In genomic region chr6:157310693-157311092, GRCh38 we compare ENCODE assay signal across 7 cellular contexts. TPM values are rescaled to one million over a fixed set of nuclear protein-coding genes. Genes with fewer than 3 reads are reported as not detected.
DNase-seq lines count a peak whose midpoint lies in the region; ATAC-seq, FAIRE-seq and TF ChIP-seq lines count a peak whose summit lies in the region.
"Not testable (repeated sequence)": the region's sequence is repeated elsewhere in the genome, so short reads cannot be mapped to it uniquely, and the experiment has no call there.

No MANE protein-coding gene starts in this region.

- not testable (repeated sequence) for H3K27me3 ChIP-seq in Panc1 (ENCODE audit: control insufficient read depth, insufficient read depth, low read length); foreskin keratinocyte; right cardiac atrium (ENCODE audit: control insufficient read depth, insufficient read depth); upper lobe of left lung

- not testable (repeated sequence) for TF ChIP-seq POLR2A in GM12891 (IDR thresholded peaks at IDR 0.05; ENCODE audit: low read depth, low read length); upper lobe of left lung (IDR thresholded peaks at IDR 0.05)

- DNase-seq in GM12891 (ENCODE audit: insufficient read length, low spot score); Panc1 (ENCODE audit: low read depth, low spot score); foreskin keratinocyte; right cardiac atrium; mucosa of descending colon; upper lobe of left lung: not testable (repeated sequence)

- ATAC-seq in Panc1 (peak; percentile 52; the same call in 1 of the 2 replicates), foreskin keratinocyte (peak; percentile 28), right cardiac atrium (peak; percentile 52 to 59), mucosa of descending colon (peak; percentile 21), upper lobe of left lung (ENCODE audit: low FRiP score in 2 of 2) (peak; percentile 50 to 77)

- WGBS in right cardiac atrium: 84% methylated on average over 5 of the region's 5 CpGs
- WGBS in upper lobe of left lung, 2 donors: 62 to 71% methylated on average over 4 to 5 of the region's 5 CpGs

- H3K4me3 ChIP-seq in Panc1 (ENCODE audit: low read depth in 2 of 2, low read length in 2 of 2); right cardiac atrium (ENCODE audit: low read length); mucosa of descending colon; upper lobe of left lung: not testable (repeated sequence)

- FAIRE-seq in GM12891 (lab: Jason Lieb, UNC) (peak; percentile 72), endometrium (lab: Jason Lieb, UNC) (peak; percentile 50)

- H3K27ac ChIP-seq in Panc1 (ENCODE audit: low read length); foreskin keratinocyte; right cardiac atrium (ENCODE audit: low read length); upper lobe of left lung: not testable (repeated sequence)

- not testable (repeated sequence) for TF ChIP-seq EP300 in upper lobe of left lung (IDR thresholded peaks at IDR 0.05)

- CTCF ChIA-PET in Panc1 (lab: Charles Lee): interaction anchor here (0.6 kb wide), 1 partner anchor 114 kb away, joined by 5 read pairs; no protein-coding TSS in a partner anchor

- not testable (repeated sequence) for H3K9me3 ChIP-seq in Panc1 (ENCODE audit: control insufficient read depth, insufficient read depth, low read depth, low read length); right cardiac atrium (ENCODE audit: control insufficient read depth, low read length); mucosa of descending colon; upper lobe of left lung

- H3K36me3 ChIP-seq in Panc1 (ENCODE audit: control insufficient read depth, insufficient read depth, low read length); mucosa of descending colon (ENCODE audit: low read depth): not testable (repeated sequence)
- peaks cover 0 to 17% (median 10%) of the 10 kb centered on the region in 4 donors for H3K36me3 ChIP-seq in upper lobe of left lung

- H3K4me1 ChIP-seq in Panc1 (ENCODE audit: control insufficient read depth, insufficient read depth, low read length); foreskin keratinocyte; right cardiac atrium (ENCODE audit: control insufficient read depth, insufficient read depth, low read length); mucosa of descending colon (ENCODE audit: low read depth): not testable (repeated sequence)
- H3K4me1 ChIP-seq in upper lobe of left lung: peaks cover 7 to 11% (median 8%) of the 10 kb centered on the region in 4 donors

- in situ Hi-C loops in Panc1 (cut with HindIII; ENCODE audit: low pct_unique_long_range_greater_than_20kb, low sequenced_read_pairs): loop anchor here (25.0 kb wide), 1 partner anchor 352 kb away; no protein-coding TSS in a partner anchor

- POLR2A ChIA-PET in Panc1 (lab: Charles Lee): not testable (repeated sequence)

- BruUV-seq in Panc1 (replicated peaks; lab: Mats Ljungman, UMichigan): not testable (repeated sequence)

- TF ChIP-seq CTCF in Panc1 (IDR thresholded peaks at IDR 0.05); foreskin keratinocyte (conservative IDR thresholded peaks at IDR 0.05); mucosa of descending colon (IDR thresholded peaks at IDR 0.05); upper lobe of left lung (IDR thresholded peaks at IDR 0.05): not testable (repeated sequence)

- intact Hi-C loops in Panc1 (cut with micrococcal nuclease; ENCODE audit: unreplicated experiment): not testable (repeated sequence)
- intact Hi-C loops in right cardiac atrium (cut with DNase I) (loop anchor here in 2 of 4 donors (5.0 to 10.0 kb wide), 2 partner anchors 354 to 357 kb away; no protein-coding TSS in a partner anchor), mucosa of descending colon (cut with DNase I, micrococcal nuclease) (loop anchor here (5.0 to 10.0 kb wide), 2 partner anchors 287 to 354 kb away; no protein-coding TSS in a partner anchor)

RNA-seq across cellular contexts. Expression of gene TMEM242, which starts 12.6 kb away (rescaled TPM):
- 2.1 TPM for polyA plus RNA-seq in GM12891 (2012; ENCODE audit: low read depth, missing spikeins)
- 6.8 TPM for total RNA-seq in Panc1 (2021; ENCODE audit: unreplicated experiment)
- polyA plus RNA-seq in Panc1 (2012; ENCODE audit: insufficient read length): 5.0 TPM
- total RNA-seq in foreskin keratinocyte: 9.0 and 9.6 TPM in 2 replicates
- polyA plus RNA-seq in foreskin keratinocyte: 10.7 and 11.4 TPM in 2 replicates
- 10 to 100 TPM; 11.5 to 14.8 (median 13.8) TPM for total RNA-seq in right cardiac atrium
- polyA plus RNA-seq in right cardiac atrium: 12.3 TPM
- total RNA-seq in mucosa of descending colon: 10 to 100 TPM; 10.0 to 14.1 (median 13.4) TPM
- 10 to 100 TPM in 1 of 6 donors, 1 to 10 TPM in 5; 2.1 to 10.8 (median 6.5) TPM for total RNA-seq in upper lobe of left lung
